Comparison of ENCODE assay signal across 8 cellular contexts in the genomic region with DNA sequence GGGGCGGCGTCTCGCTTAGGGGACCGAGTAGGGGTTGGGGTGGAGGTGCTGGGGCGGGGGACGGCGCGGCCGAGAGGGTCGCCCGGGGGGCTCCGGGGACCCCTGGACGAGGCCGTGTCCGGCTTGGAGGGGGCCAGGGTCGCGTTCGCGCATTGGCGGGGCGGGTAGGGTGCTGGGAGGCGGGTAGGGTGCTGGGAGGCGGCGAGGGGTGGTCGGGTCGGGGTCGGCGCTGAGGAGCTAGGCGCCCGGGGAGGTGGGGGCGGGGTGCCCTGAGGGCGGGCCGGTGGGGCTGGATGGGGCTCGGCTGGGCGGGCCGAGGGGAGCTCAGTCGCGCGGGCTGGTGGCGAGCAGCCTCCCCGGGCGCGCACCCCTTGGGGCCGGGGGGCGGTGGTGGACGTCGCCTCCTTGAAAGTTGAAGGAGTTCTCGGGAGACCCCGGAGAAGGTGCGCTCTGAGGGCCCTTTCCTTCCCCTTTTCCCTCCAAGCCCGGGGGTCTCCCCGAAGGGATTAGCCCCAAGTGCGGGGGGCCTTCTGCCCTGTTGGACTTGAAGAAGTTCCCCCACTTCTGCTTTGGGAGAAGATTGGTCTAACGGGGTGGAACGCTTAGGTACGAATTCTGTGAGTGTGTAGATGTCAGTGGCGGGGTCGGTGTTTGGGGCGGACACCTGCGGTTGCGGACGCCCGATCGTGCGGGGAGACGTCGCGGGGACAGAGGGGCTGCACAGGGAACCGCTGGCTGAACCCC. TPM values are rescaled to one million over a fixed set of nuclear protein-coding genes. Genes with fewer than 3 reads are reported as not detected.
A peak's percentile ranks its signal among the peaks of the same experiment; 100 is the strongest.
DNase-seq lines count a peak whose midpoint lies in the region; ATAC-seq and FAIRE-seq lines count a peak whose summit lies in the region.

No MANE protein-coding gene starts in this region.

- H3K36me3 ChIP-seq in ACC112 (ENCODE audit: insufficient read depth, low read length), result no peaks in the 10 kb centered on the region
- peaks cover 3% of the 10 kb centered on the region for H3K36me3 ChIP-seq in SJSA1

- H3K27ac Mint-ChIP-seq in central memory CD8-positive, alpha-beta T cell (ENCODE audit: low read depth), result peak overlapping the region; percentile 80
- peak overlapping the region; percentile 98 for H3K27ac Mint-ChIP-seq in stimulated activated naive B cell treated with anti-CD40 and anti-IgM and Interleukin-4, amounts not matched to agents 10 μg/mL and 1 μg/mL and 100 μg/mL, for 72 hours

- DNase-seq in GM19239 (ENCODE audit: insufficient read length, low spot score) (no peak), SJSA1 (ENCODE audit: low read depth in 1 of 2, low spot score in 2 of 2) (no peak), left colon (peak in 1 of 2 donors; percentile 55), OCI-M2 (lab: John Stamatoyannopoulos, UW; ENCODE audit: unreplicated experiment) (no peak)
- peak in 1 of 2 donors; percentile 18 for DNase-seq in central memory CD8-positive, alpha-beta T cell (ENCODE audit: low spot score in 2 of 2)
- peak; percentile 26 for DNase-seq in stimulated activated naive B cell treated with anti-CD40 and anti-IgM and Interleukin-4, amounts not matched to agents 10 μg/mL and 1 μg/mL and 100 μg/mL, for 72 hours

- H3K27me3 ChIP-seq in ACC112 (ENCODE audit: insufficient read depth, low read length) (no peaks in the 10 kb centered on the region), SJSA1 (replicated peaks) (no peaks in the 10 kb centered on the region; the same call in 1 of the 2 replicates)

- peaks cover 50% of the 10 kb centered on the region for H3K79me2 ChIP-seq in ACC112 (ENCODE audit: control insufficient read depth, insufficient read depth, low read length, unreplicated experiment)

- H3K27ac ChIP-seq in ACC112 (ENCODE audit: low read depth, low read length) (peak overlapping the region; percentile 94; the same call in 1 of the 2 replicates), SJSA1 (peak overlapping the region; percentile 64)

- ATAC-seq in central memory CD8-positive, alpha-beta T cell (replicated peaks; ENCODE audit: extremely low read depth, poor library complexity, severe bottlenecking), result no peak
- peak; percentile 30 for ATAC-seq in left colon
- ATAC-seq in stimulated activated naive B cell treated with anti-CD40 and anti-IgM and Interleukin-4, amounts not matched to agents 10 μg/mL and 1 μg/mL and 100 μg/mL, for 72 hours (replicated peaks), result peak; percentile 33
- no peak for ATAC-seq in HG02840 (IDR thresholded peaks at IDR 0.05; ENCODE audit: low FRiP score, unreplicated experiment)

- H3K36me3 Mint-ChIP-seq in central memory CD8-positive, alpha-beta T cell (ENCODE audit: insufficient read depth), result peaks cover 9% of the 10 kb centered on the region
- peaks cover 5 to 17% of the 10 kb centered on the region in 2 donors for H3K36me3 Mint-ChIP-seq in stimulated activated naive B cell treated with anti-CD40 and anti-IgM and Interleukin-4, amounts not matched to agents 10 μg/mL and 1 μg/mL and 100 μg/mL, for 72 hours

- no peaks in the 10 kb centered on the region for H3K27me3 Mint-ChIP-seq in central memory CD8-positive, alpha-beta T cell
- no peaks in the 10 kb centered on the region for H3K27me3 Mint-ChIP-seq in stimulated activated naive B cell treated with anti-CD40 and anti-IgM and Interleukin-4, amounts not matched to agents 10 μg/mL and 1 μg/mL and 100 μg/mL, for 72 hours

- H3K4me3 ChIP-seq in ACC112 (ENCODE audit: low read depth, low read length) (peak overlapping the region; percentile 92), SJSA1 (peak overlapping the region; percentile 73)

- H3K4me1 ChIP-seq in ACC112 (ENCODE audit: control insufficient read depth, insufficient read depth, low read length, unreplicated experiment) (peaks cover 26% of the 10 kb centered on the region), SJSA1 (replicated peaks) (peaks cover 13% of the 10 kb centered on the region)

- peaks cover 30% of the 10 kb centered on the region for H3K4me1 Mint-ChIP-seq in central memory CD8-positive, alpha-beta T cell
- peaks cover 30 to 51% of the 10 kb centered on the region in 2 donors for H3K4me1 Mint-ChIP-seq in stimulated activated naive B cell treated with anti-CD40 and anti-IgM and Interleukin-4, amounts not matched to agents 10 μg/mL and 1 μg/mL and 100 μg/mL, for 72 hours

- peak; percentile 42 for FAIRE-seq in GM19239 (lab: Jason Lieb, UNC)

- peak overlapping the region; percentile 99 for H2AFZ ChIP-seq in ACC112 (ENCODE audit: low read length, unreplicated experiment)

- H3K4me3 Mint-ChIP-seq in central memory CD8-positive, alpha-beta T cell, result peak overlapping the region; percentile 84
- peak overlapping the region; percentile 95 to 98 for H3K4me3 Mint-ChIP-seq in stimulated activated naive B cell treated with anti-CD40 and anti-IgM and Interleukin-4, amounts not matched to agents 10 μg/mL and 1 μg/mL and 100 μg/mL, for 72 hours

- intact Hi-C loops in left colon (cut with DNase I, micrococcal nuclease), result no loop called here

- H3K9me3 ChIP-seq in SJSA1 (replicated peaks), result no peaks in the 10 kb centered on the region

- H3K9me3 Mint-ChIP-seq in central memory CD8-positive, alpha-beta T cell, result no peaks in the 10 kb centered on the region
- H3K9me3 Mint-ChIP-seq in stimulated activated naive B cell treated with anti-CD40 and anti-IgM and Interleukin-4, amounts not matched to agents 10 μg/mL and 1 μg/mL and 100 μg/mL, for 72 hours, result no peaks in the 10 kb centered on the region

RNA-seq across cellular contexts. Expression of a gene that starts 0.5 kb away (rescaled TPM):
- total RNA-seq in SJSA1 (2014; rRNA removed; shearing (Covaris generic)), result 39.7 and 50.0 TPM in 2 replicates
- 10 to 100 TPM; 35.3 to 40.5 TPM for total RNA-seq in left colon

Comparison
In these comparisons a context has a peak if more than half of its experiments do, and no peak if none do; other contexts are left out.
1. ATAC-seq: peak in left colon (single experiment) and stimulated activated naive B cell treated with anti-CD40 and anti-IgM and Interleukin-4, amounts not matched to agents 10 μg/mL and 1 μg/mL and 100 μg/mL, for 72 hours (2 of 2); none in central memory CD8-positive, alpha-beta T cell (single experiment) and HG02840 (single experiment).